In the genomic region with DNA sequence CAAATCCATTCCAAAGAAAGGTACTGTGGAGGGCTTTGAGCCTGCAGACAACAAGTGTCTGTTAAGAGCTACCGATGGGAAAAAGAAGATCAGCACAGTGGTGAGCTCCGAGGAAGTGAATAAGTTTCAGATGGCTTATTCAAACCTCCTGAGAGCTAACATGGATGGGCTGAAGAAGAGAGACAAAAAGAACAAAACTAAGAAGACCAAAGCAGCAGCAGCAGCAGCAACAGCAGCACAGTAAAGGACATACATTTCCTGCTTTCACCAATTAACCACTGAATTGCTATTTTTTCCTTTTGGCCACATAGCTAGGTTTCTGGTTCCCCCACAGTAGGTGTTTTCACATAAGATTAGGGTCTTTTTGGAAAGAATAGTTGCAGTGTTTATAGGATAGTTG, we compare ENCODE assay signal across 8 cellular contexts. TPM values are rescaled to one million over a fixed set of nuclear protein-coding genes. Genes with fewer than 3 reads are reported as not detected.
A peak's percentile ranks its signal among the peaks of the same experiment; 100 is the strongest.
DNase-seq lines count a peak whose midpoint lies in the region; ATAC-seq lines count a peak whose summit lies in the region.
"Not testable (repeated sequence)": the region's sequence is repeated elsewhere in the genome, so short reads cannot be mapped to it uniquely, and the experiment has no call there.

No MANE protein-coding gene starts in this region.

- not testable (repeated sequence) for H3K9me3 Mint-ChIP-seq in activated CD4-positive, alpha-beta T cell treated with anti-CD3 and anti-CD28 coated beads, Interleukin-2, amount 10 ng/mL, durations not matched to agents 7 days and 5 days; stimulated activated naive CD8-positive, alpha-beta T cell treated with anti-CD3 and anti-CD28 coated beads, Interleukin-15, amount 100 ng/mL, for 72 hours

- peak overlapping the region; percentile 33 for H3K4me3 Mint-ChIP-seq in activated CD4-positive, alpha-beta T cell treated with anti-CD3 and anti-CD28 coated beads, Interleukin-2, amount 10 ng/mL, durations not matched to agents 7 days and 5 days
- peak overlapping the region; percentile 1 to 19 for H3K4me3 Mint-ChIP-seq in stimulated activated naive CD8-positive, alpha-beta T cell treated with anti-CD3 and anti-CD28 coated beads, Interleukin-15, amount 100 ng/mL, for 72 hours

- not testable (repeated sequence) for H3K36me3 Mint-ChIP-seq in activated CD4-positive, alpha-beta T cell treated with anti-CD3 and anti-CD28 coated beads, Interleukin-2, amount 10 ng/mL, durations not matched to agents 7 days and 5 days (ENCODE audit: low read depth)

- H3K27me3 Mint-ChIP-seq in activated CD4-positive, alpha-beta T cell treated with anti-CD3 and anti-CD28 coated beads, Interleukin-2, amount 10 ng/mL, durations not matched to agents 7 days and 5 days = not testable (repeated sequence)
- peaks cover 19% of the 10 kb centered on the region for H3K27me3 Mint-ChIP-seq in stimulated activated naive CD8-positive, alpha-beta T cell treated with anti-CD3 and anti-CD28 coated beads, Interleukin-15, amount 100 ng/mL, for 72 hours

- peak; percentile 60 for ATAC-seq in GM18502 (IDR thresholded peaks at IDR 0.05; ENCODE audit: poor library complexity, unreplicated experiment)
- ATAC-seq in GM19328 (IDR thresholded peaks at IDR 0.05; ENCODE audit: unreplicated experiment) = peak; percentile 65
- ATAC-seq in GM21515 (IDR thresholded peaks at IDR 0.05; ENCODE audit: unreplicated experiment) = peak; percentile 75
- peak; percentile 57 for ATAC-seq in HG02642 (IDR thresholded peaks at IDR 0.05; ENCODE audit: poor library complexity, unreplicated experiment)
- ATAC-seq in HG03135 (IDR thresholded peaks at IDR 0.05; ENCODE audit: unreplicated experiment) = peak; percentile 54
- peak; percentile 40 for ATAC-seq in HG03521 (IDR thresholded peaks at IDR 0.05; ENCODE audit: unreplicated experiment)
- ATAC-seq in stimulated activated naive CD8-positive, alpha-beta T cell treated with anti-CD3 and anti-CD28 coated beads, Interleukin-15, amount 100 ng/mL, for 72 hours = not testable (repeated sequence)

- H3K4me1 Mint-ChIP-seq in activated CD4-positive, alpha-beta T cell treated with anti-CD3 and anti-CD28 coated beads, Interleukin-2, amount 10 ng/mL, durations not matched to agents 7 days and 5 days = peaks cover 73% of the 10 kb centered on the region
- H3K4me1 Mint-ChIP-seq in stimulated activated naive CD8-positive, alpha-beta T cell treated with anti-CD3 and anti-CD28 coated beads, Interleukin-15, amount 100 ng/mL, for 72 hours = peaks cover 42% of the 10 kb centered on the region

- POLR2A ChIA-PET in activated CD4-positive, alpha-beta T cell treated with anti-CD3 and anti-CD28 coated beads, Interleukin-2, amount 10 ng/mL, durations not matched to agents 7 days and 5 days (lab: Charles Lee) = not testable (repeated sequence)

- H3K27ac Mint-ChIP-seq in activated CD4-positive, alpha-beta T cell treated with anti-CD3 and anti-CD28 coated beads, Interleukin-2, amount 10 ng/mL, durations not matched to agents 7 days and 5 days = peak overlapping the region; percentile 68
- H3K27ac Mint-ChIP-seq in stimulated activated naive CD8-positive, alpha-beta T cell treated with anti-CD3 and anti-CD28 coated beads, Interleukin-15, amount 100 ng/mL, for 72 hours = not testable (repeated sequence)

- CTCF ChIA-PET in activated CD4-positive, alpha-beta T cell treated with anti-CD3 and anti-CD28 coated beads, Interleukin-2, amount 10 ng/mL, durations not matched to agents 7 days and 5 days (lab: Charles Lee) = interaction anchor here (1.4 kb wide), 1 partner anchor 11 kb away, joined by 5 read pairs; no protein-coding TSS in a partner anchor

- DNase-seq in activated CD4-positive, alpha-beta T cell treated with anti-CD3 and anti-CD28 coated beads, Interleukin-2, amount 10 ng/mL, durations not matched to agents 7 days and 5 days; stimulated activated naive CD8-positive, alpha-beta T cell treated with anti-CD3 and anti-CD28 coated beads, Interleukin-15, amount 100 ng/mL, for 72 hours: not testable (repeated sequence)

RNA-seq across cellular contexts. Expression of a gene that starts 7.6 kb away (rescaled TPM):
- 10 to 100 TPM; 35.4 to 41.9 TPM for total RNA-seq in activated CD4-positive, alpha-beta T cell treated with anti-CD3 and anti-CD28 coated beads, Interleukin-2, amount 10 ng/mL, durations not matched to agents 7 days and 5 days
